ENCODE assay signal across 13 cellular contexts in genomic region chr10:108894402-108895301, GRCh38.
A peak's percentile ranks its signal among the peaks of the same experiment; 100 is the strongest.
DNase-seq lines count a peak whose midpoint lies in the region; ATAC-seq and TF ChIP-seq lines count a peak whose summit lies in the region.
"Had no signal": no experiment of that assay in that cellular context is flagged by ENCODE, and none has a peak within 500 bp of the region (broad histone marks: within the 10 kb centered on the region; RNA-seq: fewer than 3 reads in every experiment).

No MANE protein-coding gene starts in this region.

- H3K9ac ChIP-seq in endodermal cell (ENCODE audit: extremely low read depth, low read length, poor library complexity, severe bottlenecking): no peak overlapping the region

- no peak for TF ChIP-seq EP300 in gastroesophageal sphincter (IDR thresholded peaks at IDR 0.05)

- no peaks in the 10 kb centered on the region for H3K36me3 ChIP-seq in heart right ventricle
- H3K36me3 ChIP-seq in gastroesophageal sphincter: no peaks in the 10 kb centered on the region
- no peaks in the 10 kb centered on the region for H3K36me3 ChIP-seq in endodermal cell (ENCODE audit: control insufficient read depth, insufficient read depth, low read length)
- H3K36me3 ChIP-seq: neutrophil, WERI-Rb-1 had no signal

- H3K4me1 ChIP-seq in heart right ventricle: no peaks in the 10 kb centered on the region
- H3K4me1 ChIP-seq in gastroesophageal sphincter: no peaks in the 10 kb centered on the region
- no peaks in the 10 kb centered on the region for H3K4me1 ChIP-seq in endodermal cell (ENCODE audit: control insufficient read depth, insufficient read depth, low read length)

- H3K9me3 Mint-ChIP-seq in endodermal cell: no peaks in the 10 kb centered on the region

- H3K27ac ChIP-seq in heart right ventricle: no peak overlapping the region
- H3K27ac ChIP-seq in gastroesophageal sphincter: no peak overlapping the region
- H3K27ac ChIP-seq in endodermal cell (ENCODE audit: low read depth, low read length): no peak overlapping the region
- H3K27ac ChIP-seq: HL-60, neutrophil, RWPE1, WERI-Rb-1 had no signal

- no peaks in the 10 kb centered on the region for H3K36me3 Mint-ChIP-seq in endodermal cell (ENCODE audit: low read depth)

- peaks cover 2% of the 10 kb centered on the region for H3K27me3 Mint-ChIP-seq in endodermal cell (ENCODE audit: insufficient read depth)

- TF ChIP-seq POLR2A in gastroesophageal sphincter (IDR thresholded peaks at IDR 0.05): no peak

- H3K27me3 ChIP-seq in heart right ventricle (peaks cover 0 to 5% (median 0%) of the 10 kb centered on the region in 7 donors), gastroesophageal sphincter (no peaks in the 10 kb centered on the region), endodermal cell (ENCODE audit: control insufficient read depth, insufficient read depth, low read length, poor library complexity, severe bottlenecking) (no peaks in the 10 kb centered on the region)
- H3K27me3 ChIP-seq: neutrophil had no signal

- H3K9me3 ChIP-seq in heart right ventricle (no peaks in the 10 kb centered on the region), gastroesophageal sphincter (no peaks in the 10 kb centered on the region), endodermal cell (ENCODE audit: control insufficient read depth, low read length) (peaks cover 63% of the 10 kb centered on the region)
- H3K9me3 ChIP-seq: neutrophil had no signal

- H3K27ac Mint-ChIP-seq in endodermal cell: no peak overlapping the region

- TF ChIP-seq CTCF in heart right ventricle (IDR thresholded peaks at IDR 0.05): no peak
- no peak for TF ChIP-seq CTCF in gastroesophageal sphincter (IDR thresholded peaks at IDR 0.05)
- TF ChIP-seq CTCF in endodermal cell (conservative IDR thresholded peaks at IDR 0.05): no peak

- 73 to 78% methylated on average over 8 of the region's 8 CpGs for WGBS in heart right ventricle, 2 donors
- WGBS in gastroesophageal sphincter (ENCODE audit: low coverage in 1 of 2), 2 donors: 76 to 85% methylated on average over 6 to 8 of the region's 8 CpGs
- 75 to 80% methylated on average over 4 to 8 of the region's 8 CpGs for WGBS in endodermal cell (ENCODE audit: insufficient coverage in 1 of 2, insufficient read length in 1 of 2), 2 experiments

- DNase-seq in NAMALWA (ENCODE audit: low spot score) (peak; percentile 27), heart right ventricle (no peak), endodermal cell (no peak), dermis blood vessel endothelial cell (no peak)
- DNase-seq: AML-193, WERI-Rb-1 had no signal

- H3K4me3 Mint-ChIP-seq in endodermal cell: no peak overlapping the region

- intact Hi-C loops in heart right ventricle (cut with DNase I): no loop called here

- H3K4me3 ChIP-seq in heart right ventricle: no peak overlapping the region
- H3K4me3 ChIP-seq in gastroesophageal sphincter: no peak overlapping the region
- no peak overlapping the region for H3K4me3 ChIP-seq in endodermal cell (ENCODE audit: low read length)

- H3K4me1 Mint-ChIP-seq in endodermal cell: peaks cover 1% of the 10 kb centered on the region

- ATAC-seq in GM18508 (IDR thresholded peaks at IDR 0.05; ENCODE audit: insufficient read depth, unreplicated experiment): peak; percentile 87
- peak; percentile 86 for ATAC-seq in GM21390 (IDR thresholded peaks at IDR 0.05; ENCODE audit: unreplicated experiment)
- peak; percentile 58 for ATAC-seq in HG03045 (IDR thresholded peaks at IDR 0.05; ENCODE audit: unreplicated experiment)
- ATAC-seq in heart right ventricle: no peak
- no peak for ATAC-seq in gastroesophageal sphincter

Comparison
In these comparisons a context has a peak if more than half of its experiments do, and no peak if none do; other contexts are left out.
1. ATAC-seq: peak in GM18508 (single experiment), GM21390 (single experiment) and HG03045 (single experiment); none in heart right ventricle (0 of 8) and gastroesophageal sphincter (single experiment).